In genomic region chr1:203186446-203187305, GRCh38 we compare ENCODE assay signal across 9 cellular contexts. TPM values are rescaled to one million over a fixed set of nuclear protein-coding genes. Genes with fewer than 3 reads are reported as not detected.
DNase-seq lines count a peak whose midpoint lies in the region; ATAC-seq and TF ChIP-seq lines count a peak whose summit lies in the region.
"Had no signal": no experiment of that assay in that cellular context is flagged by ENCODE, and none has a peak within 500 bp of the region (broad histone marks: within the 10 kb centered on the region; RNA-seq: fewer than 3 reads in every experiment).

CHI3L1 (minus strand) TSS chr1:203186704; CDS start chr1:203186623, 81 bp downstream.

- CTCF ChIA-PET in activated CD4-positive, alpha-beta T cell treated with anti-CD3 and anti-CD28 coated beads for 36 hours (lab: Charles Lee): interaction anchor here (0.7 to 1.5 kb wide), 4 partner anchors 29 to 147 kb away, joined by 3 to 6 read pairs (median 4); no protein-coding TSS in a partner anchor

- H3K36me3 ChIP-seq in lung (ENCODE audit: control insufficient read depth in 2 of 2, insufficient read depth in 2 of 2, low read length in 2 of 2) (no peaks in the 10 kb centered on the region), thymus (ENCODE audit: control insufficient read depth, insufficient read depth) (no peaks in the 10 kb centered on the region)

- H3K9me3 ChIP-seq in lung (ENCODE audit: control insufficient read depth in 2 of 2, insufficient read depth in 1 of 2, low read length in 1 of 2): no peaks in the 10 kb centered on the region
- H3K9me3 ChIP-seq in thymus (ENCODE audit: control insufficient read depth): no peaks in the 10 kb centered on the region

- H3K27ac ChIP-seq in caudate nucleus (ENCODE audit: low read depth, low read length): peak within 1 kb of the TSS; percentile 90
- H3K27ac ChIP-seq in lung (ENCODE audit: low read depth in 1 of 2, low read length in 1 of 2): peak within 1 kb of the TSS in 1 of 2 donors; percentile 67
- peak within 1 kb of the TSS; percentile 55 for H3K27ac ChIP-seq in thymus (ENCODE audit: low read depth)

- no peaks in the 10 kb centered on the region for H3K9me3 Mint-ChIP-seq in activated CD4-positive, alpha-beta T cell treated with anti-CD3 and anti-CD28 coated beads for 36 hours (ENCODE audit: low read depth)

- DNase-seq in NOMO-1 (lab: John Stamatoyannopoulos, UW; ENCODE audit: unreplicated experiment in 2 of 2): peak; percentile 51 to 67
- peak in 45 of 61 donors; percentile 21 to 92 (median 59) for DNase-seq in caudate nucleus (lab: John Stamatoyannopoulos, UW)
- peak; percentile 63 for DNase-seq in lung (ENCODE audit: low spot score)
- no peak for DNase-seq in foreskin fibroblast
- no peak for DNase-seq in activated CD4-positive, alpha-beta T cell treated with anti-CD3 and anti-CD28 coated beads for 36 hours
- DNase-seq: NCI-H1694; stimulated activated CD4-positive, alpha-beta T cell treated with anti-CD3 and anti-CD28 coated beads, Interleukin-4, amount 100 ng/mL, for 1 hour had no signal

- intact Hi-C loops in activated CD4-positive, alpha-beta T cell treated with anti-CD3 and anti-CD28 coated beads for 36 hours (cut with DNase I, micrococcal nuclease): no loop called here

- no peaks in the 10 kb centered on the region for H3K36me3 Mint-ChIP-seq in activated CD4-positive, alpha-beta T cell treated with anti-CD3 and anti-CD28 coated beads for 36 hours (ENCODE audit: low read depth)

- 27 to 31% methylated on average over 14 of the region's 14 CpGs for WGBS in lung, 2 donors
- 50% methylated on average over 14 of the region's 14 CpGs for WGBS in thymus

- peak; percentile 65 for ATAC-seq in lung (ENCODE audit: insufficient read depth, low FRiP score)
- no peak for ATAC-seq in HG03097 (IDR thresholded peaks at IDR 0.05; ENCODE audit: low FRiP score, unreplicated experiment)
- ATAC-seq in activated CD4-positive, alpha-beta T cell treated with anti-CD3 and anti-CD28 coated beads for 36 hours: no peak

- peaks cover 7% of the 10 kb centered on the region for H3K27me3 Mint-ChIP-seq in activated CD4-positive, alpha-beta T cell treated with anti-CD3 and anti-CD28 coated beads for 36 hours

- no peak within 1 kb of the TSS for H3K27ac Mint-ChIP-seq in activated CD4-positive, alpha-beta T cell treated with anti-CD3 and anti-CD28 coated beads for 36 hours

- H3K4me3 Mint-ChIP-seq in activated CD4-positive, alpha-beta T cell treated with anti-CD3 and anti-CD28 coated beads for 36 hours: no peak within 1 kb of the TSS

- no peak for TF ChIP-seq CTCF in lung (IDR thresholded peaks at IDR 0.05; ENCODE audit: control extremely low read depth, extremely low read depth)
- no peak for TF ChIP-seq CTCF in foreskin fibroblast (IDR thresholded peaks at IDR 0.05; ENCODE audit: low read depth, low read length)

- H3K4me1 Mint-ChIP-seq in activated CD4-positive, alpha-beta T cell treated with anti-CD3 and anti-CD28 coated beads for 36 hours: peaks cover 4% of the 10 kb centered on the region

- H3K4me1 ChIP-seq in lung (ENCODE audit: control insufficient read depth in 2 of 2, insufficient read depth in 2 of 2, low read length in 2 of 2) (peaks cover 0 to 3% of the 10 kb centered on the region in 2 donors), thymus (ENCODE audit: control insufficient read depth, insufficient read depth, low read length) (peaks cover 4% of the 10 kb centered on the region)

- H3K27me3 ChIP-seq in lung (ENCODE audit: control insufficient read depth, insufficient read depth) (no peaks in the 10 kb centered on the region), thymus (ENCODE audit: control insufficient read depth, insufficient read depth) (no peaks in the 10 kb centered on the region)

- POLR2A ChIA-PET in activated CD4-positive, alpha-beta T cell treated with anti-CD3 and anti-CD28 coated beads for 36 hours (lab: Charles Lee): no interaction called here

- H3K4me3 ChIP-seq in lung (no peak within 1 kb of the TSS), thymus (ENCODE audit: low read length) (no peak within 1 kb of the TSS), foreskin fibroblast (ENCODE audit: low read depth in 1 of 2, low read length in 2 of 2) (no peak within 1 kb of the TSS)

RNA-seq across cellular contexts. Expression of gene CHI3L1, which starts in this region (rescaled TPM):
- 10 to 100 TPM; 46.4 to 98.6 TPM for total RNA-seq in lung
- polyA plus RNA-seq in lung (100 to 1,000 TPM; 122 to 169 TPM), thymus (26.8 TPM)
- under 1 TPM; 0.09 to 0.18 TPM for total RNA-seq in activated CD4-positive, alpha-beta T cell treated with anti-CD3 and anti-CD28 coated beads for 36 hours

Comparison
In these comparisons a context has a peak if more than half of its experiments do, and no peak if none do; other contexts are left out.
1. RNA of gene CHI3L1 (total RNA-seq): 46.4 to 98.6 TPM in lung; 0.09 to 0.18 TPM in activated CD4-positive, alpha-beta T cell treated with anti-CD3 and anti-CD28 coated beads for 36 hours; every median in the first group is over 10 times any median in the second.
2. DNase-seq: peak in NOMO-1 (2 of 2), caudate nucleus (45 of 61) and lung (single experiment); none in foreskin fibroblast (0 of 2) and activated CD4-positive, alpha-beta T cell treated with anti-CD3 and anti-CD28 coated beads for 36 hours (single experiment).